In the genomic region with DNA sequence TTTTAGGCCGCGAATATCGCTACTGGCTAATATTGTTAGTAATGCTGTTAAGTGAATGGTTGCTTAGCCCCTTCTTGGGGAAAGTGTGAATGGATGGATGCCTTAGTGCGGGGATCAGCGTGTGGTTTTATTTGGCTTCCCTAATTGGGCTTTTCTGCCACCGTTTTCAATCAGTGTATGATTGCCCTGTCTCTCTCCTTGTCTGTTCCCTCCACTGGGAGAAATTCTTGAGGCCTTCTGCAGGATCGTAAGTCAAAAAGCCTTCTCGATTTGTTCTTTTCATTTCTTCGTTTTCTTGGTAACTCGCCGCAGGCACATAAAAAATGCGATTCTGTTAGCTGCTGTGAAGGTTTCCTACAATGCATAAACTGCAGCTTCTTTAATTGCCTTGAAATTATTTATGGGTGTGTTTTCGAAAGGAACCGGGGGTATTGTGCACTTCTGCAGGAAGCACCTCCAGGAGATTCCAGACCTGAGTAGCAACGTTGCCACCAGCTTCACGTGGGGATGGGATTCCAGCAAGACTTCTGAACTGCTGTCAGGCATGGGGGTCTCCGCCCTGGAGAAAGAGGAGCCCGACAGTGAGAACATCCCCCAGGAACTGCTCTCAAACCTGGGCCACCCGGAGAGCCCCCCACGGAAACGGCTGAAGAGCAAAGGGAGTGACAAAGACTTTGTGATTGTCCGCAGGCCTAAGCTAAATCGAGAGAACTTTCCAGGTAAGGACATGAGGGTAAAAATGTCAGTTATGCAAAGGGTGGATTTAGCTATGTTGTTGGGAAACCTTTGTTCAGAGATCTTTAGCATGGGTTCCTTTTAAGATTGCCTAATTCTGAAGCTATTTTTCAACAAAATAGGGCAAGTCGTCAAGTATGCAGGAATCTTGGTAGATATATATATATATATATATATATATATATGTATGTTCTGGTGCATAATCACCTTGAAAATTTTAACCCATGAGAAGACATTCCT, we compare ENCODE assay signal across 1 cellular context.
TF ChIP-seq lines count a peak whose summit lies in the region.

No MANE protein-coding gene starts in this region.

TF ChIP-seq in K562, 482 proteins besides CTCF, POLR2A, EP300 and RAD21 (continued from another document and continues in another):
- no peak for TF ChIP-seq FOXM1 (IDR thresholded peaks at IDR 0.05; ENCODE audit: low read depth)
- TF ChIP-seq FOXM1 (CRISPR knock-in tag; IDR thresholded peaks at IDR 0.05; ENCODE audit: low read depth): no peak
- TF ChIP-seq, protein P1, sequence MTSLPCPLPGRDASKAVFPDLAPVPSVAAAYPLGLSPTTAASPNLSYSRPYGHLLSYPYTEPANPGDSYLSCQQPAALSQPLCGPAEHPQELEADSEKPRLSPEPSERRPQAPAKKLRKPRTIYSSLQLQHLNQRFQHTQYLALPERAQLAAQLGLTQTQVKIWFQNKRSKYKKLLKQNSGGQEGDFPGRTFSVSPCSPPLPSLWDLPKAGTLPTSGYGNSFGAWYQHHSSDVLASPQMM (CRISPR knock-in tag; IDR thresholded peaks at IDR 0.05): no peak
- no peak for TF ChIP-seq ZNF23 (CRISPR knock-in tag; IDR thresholded peaks at IDR 0.05)
- 0 out of 2 replicates have a peak, but pooled peaks have one; percentile 17 for TF ChIP-seq MXI1 (IDR thresholded peaks at IDR 0.05; ENCODE audit: low read depth, low read length)
- TF ChIP-seq POLR2AphosphoS5 (IDR thresholded peaks at IDR 0.05; ENCODE audit: control insufficient read depth, insufficient read depth, low read depth, low read length): no peak
- TF ChIP-seq SREBF1 (IDR thresholded peaks at IDR 0.05; ENCODE audit: borderline replicate concordance, low read depth, low read length): no peak
- TF ChIP-seq GATA2 (CRISPR knock-in tag; IDR thresholded peaks at IDR 0.05): 0 out of 2 replicates have a peak, but pooled peaks have one; percentile 5
- 0 out of 2 replicates have a peak, but pooled peaks have one; percentile 26 for TF ChIP-seq SMARCE1 (IDR thresholded peaks at IDR 0.05)
- no peak for TF ChIP-seq ZNF507 (tag; conservative IDR thresholded peaks at IDR 0.05)
- TF ChIP-seq, protein P2, sequence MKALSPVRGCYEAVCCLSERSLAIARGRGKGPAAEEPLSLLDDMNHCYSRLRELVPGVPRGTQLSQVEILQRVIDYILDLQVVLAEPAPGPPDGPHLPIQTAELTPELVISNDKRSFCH (CRISPR knock-in tag; IDR thresholded peaks at IDR 0.05): no peak
- TF ChIP-seq, protein P2 (tag; IDR thresholded peaks at IDR 0.05): no peak
- no peak for TF ChIP-seq BACH1 (tag; IDR thresholded peaks at IDR 0.05)
- no peak for TF ChIP-seq MEF2A (IDR thresholded peaks at IDR 0.05; ENCODE audit: control insufficient read depth, low read depth, low read length)
- no peak for TF ChIP-seq MTA2 (IDR thresholded peaks at IDR 0.05; ENCODE audit: low read depth)
- no peak for TF ChIP-seq ZNF274 (IDR thresholded peaks at IDR 0.05; ENCODE audit: borderline replicate concordance, low read depth, low read length)
- no peak for TF ChIP-seq ZKSCAN8 (CRISPR knock-in tag; IDR thresholded peaks at IDR 0.05)
- no peak for TF ChIP-seq NFIC (IDR thresholded peaks at IDR 0.05)
- no peak for TF ChIP-seq CHCHD3 (CRISPR knock-in tag; IDR thresholded peaks at IDR 0.05)
- TF ChIP-seq SP2 (IDR thresholded peaks at IDR 0.05; ENCODE audit: extremely low read depth, low read depth, low read length, poor library complexity, severe bottlenecking): no peak
- TF ChIP-seq SRSF7 (optimal IDR thresholded peaks at IDR 0.05; ENCODE audit: low read depth, low read length): no peak
- TF ChIP-seq, protein P3, sequence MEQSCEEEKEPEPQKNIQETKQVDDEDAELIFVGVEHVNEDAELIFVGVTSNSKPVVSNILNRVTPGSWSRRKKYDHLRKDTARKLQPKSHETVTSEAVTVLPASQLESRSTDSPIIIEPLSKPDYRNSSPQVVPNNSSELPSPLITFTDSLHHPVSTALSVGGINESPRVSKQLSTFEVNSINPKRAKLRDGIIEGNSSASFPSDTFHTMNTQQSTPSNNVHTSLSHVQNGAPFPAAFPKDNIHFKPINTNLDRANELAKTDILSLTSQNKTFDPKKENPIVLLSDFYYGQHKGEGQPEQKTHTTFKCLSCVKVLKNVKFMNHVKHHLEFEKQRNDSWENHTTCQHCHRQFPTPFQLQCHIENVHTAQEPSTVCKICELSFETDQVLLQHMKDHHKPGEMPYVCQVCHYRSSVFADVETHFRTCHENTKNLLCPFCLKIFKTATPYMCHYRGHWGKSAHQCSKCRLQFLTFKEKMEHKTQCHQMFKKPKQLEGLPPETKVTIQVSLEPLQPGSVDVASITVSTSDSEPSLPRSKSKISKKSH (CRISPR knock-in tag; IDR thresholded peaks at IDR 0.05): no peak
- TF ChIP-seq MAZ (CRISPR knock-in tag; conservative IDR thresholded peaks at IDR 0.05 in 1 of 2, IDR thresholded peaks at IDR 0.05 in 1 of 2): no peak
- no peak for TF ChIP-seq SNRNP70 (optimal IDR thresholded peaks at IDR 0.05; ENCODE audit: low read depth, low read length)
- TF ChIP-seq, protein P4, sequence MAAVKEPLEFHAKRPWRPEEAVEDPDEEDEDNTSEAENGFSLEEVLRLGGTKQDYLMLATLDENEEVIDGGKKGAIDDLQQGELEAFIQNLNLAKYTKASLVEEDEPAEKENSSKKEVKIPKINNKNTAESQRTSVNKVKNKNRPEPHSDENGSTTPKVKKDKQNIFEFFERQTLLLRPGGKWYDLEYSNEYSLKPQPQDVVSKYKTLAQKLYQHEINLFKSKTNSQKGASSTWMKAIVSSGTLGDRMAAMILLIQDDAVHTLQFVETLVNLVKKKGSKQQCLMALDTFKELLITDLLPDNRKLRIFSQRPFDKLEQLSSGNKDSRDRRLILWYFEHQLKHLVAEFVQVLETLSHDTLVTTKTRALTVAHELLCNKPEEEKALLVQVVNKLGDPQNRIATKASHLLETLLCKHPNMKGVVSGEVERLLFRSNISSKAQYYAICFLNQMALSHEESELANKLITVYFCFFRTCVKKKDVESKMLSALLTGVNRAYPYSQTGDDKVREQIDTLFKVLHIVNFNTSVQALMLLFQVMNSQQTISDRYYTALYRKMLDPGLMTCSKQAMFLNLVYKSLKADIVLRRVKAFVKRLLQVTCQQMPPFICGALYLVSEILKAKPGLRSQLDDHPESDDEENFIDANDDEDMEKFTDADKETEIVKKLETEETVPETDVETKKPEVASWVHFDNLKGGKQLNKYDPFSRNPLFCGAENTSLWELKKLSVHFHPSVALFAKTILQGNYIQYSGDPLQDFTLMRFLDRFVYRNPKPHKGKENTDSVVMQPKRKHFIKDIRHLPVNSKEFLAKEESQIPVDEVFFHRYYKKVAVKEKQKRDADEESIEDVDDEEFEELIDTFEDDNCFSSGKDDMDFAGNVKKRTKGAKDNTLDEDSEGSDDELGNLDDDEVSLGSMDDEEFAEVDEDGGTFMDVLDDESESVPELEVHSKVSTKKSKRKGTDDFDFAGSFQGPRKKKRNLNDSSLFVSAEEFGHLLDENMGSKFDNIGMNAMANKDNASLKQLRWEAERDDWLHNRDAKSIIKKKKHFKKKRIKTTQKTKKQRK (IDR thresholded peaks at IDR 0.05; ENCODE audit: borderline replicate concordance, low read depth, low read length): no peak
- TF ChIP-seq ZNF408 (CRISPR knock-in tag; IDR thresholded peaks at IDR 0.05; ENCODE audit: low read depth): no peak
- no peak for TF ChIP-seq U2AF2 (optimal IDR thresholded peaks at IDR 0.05; ENCODE audit: low read depth, low read length)
- no peak for TF ChIP-seq CEBPG (CRISPR knock-in tag; IDR thresholded peaks at IDR 0.05)
- no peak for TF ChIP-seq CEBPG (tag; conservative IDR thresholded peaks at IDR 0.05 in 1 of 2, IDR thresholded peaks at IDR 0.05 in 1 of 2)
- TF ChIP-seq POLR3G (IDR thresholded peaks at IDR 0.05; ENCODE audit: extremely low read depth, insufficient read length, insufficient replicate concordance): no peak
- TF ChIP-seq KLF13 (tag; IDR thresholded peaks at IDR 0.05; ENCODE audit: borderline replicate concordance, low read depth): no peak
- no peak for TF ChIP-seq HMGN3 (IDR thresholded peaks at IDR 0.05; ENCODE audit: borderline replicate concordance, extremely low read depth, insufficient read length, low read depth, low read length)
- 0 out of 2 replicates have a peak, but pooled peaks have one; percentile 19 for TF ChIP-seq SMARCA4 (IDR thresholded peaks at IDR 0.05)
- TF ChIP-seq ZNF436 (CRISPR knock-in tag; IDR thresholded peaks at IDR 0.05): no peak
- no peak for TF ChIP-seq ZNF395 (CRISPR knock-in tag; IDR thresholded peaks at IDR 0.05)
- no peak for TF ChIP-seq ZNF184 (CRISPR knock-in tag; IDR thresholded peaks at IDR 0.05)
- TF ChIP-seq NFXL1 (CRISPR knock-in tag; IDR thresholded peaks at IDR 0.05): no peak
- TF ChIP-seq CAMTA2 (CRISPR knock-in tag; conservative IDR thresholded peaks at IDR 0.05): no peak
- no peak for TF ChIP-seq DACH1 (IDR thresholded peaks at IDR 0.05; ENCODE audit: partially characterized antibody)
- TF ChIP-seq CBX3 (IDR thresholded peaks at IDR 0.05; ENCODE audit: borderline replicate concordance in 1 of 2, low read length in 2 of 2): no peak
- TF ChIP-seq CHD7 (IDR thresholded peaks at IDR 0.05; ENCODE audit: low read depth, low read length): no peak
- TF ChIP-seq CTBP1 (IDR thresholded peaks at IDR 0.05; ENCODE audit: borderline replicate concordance): no peak
- no peak for TF ChIP-seq TAF9B (IDR thresholded peaks at IDR 0.05; ENCODE audit: partially characterized antibody)
- no peak for TF ChIP-seq BDP1 (IDR thresholded peaks at IDR 0.05; ENCODE audit: insufficient read depth, insufficient read length)
